ENCODE assay signal across 10 cellular contexts in the genomic region with DNA sequence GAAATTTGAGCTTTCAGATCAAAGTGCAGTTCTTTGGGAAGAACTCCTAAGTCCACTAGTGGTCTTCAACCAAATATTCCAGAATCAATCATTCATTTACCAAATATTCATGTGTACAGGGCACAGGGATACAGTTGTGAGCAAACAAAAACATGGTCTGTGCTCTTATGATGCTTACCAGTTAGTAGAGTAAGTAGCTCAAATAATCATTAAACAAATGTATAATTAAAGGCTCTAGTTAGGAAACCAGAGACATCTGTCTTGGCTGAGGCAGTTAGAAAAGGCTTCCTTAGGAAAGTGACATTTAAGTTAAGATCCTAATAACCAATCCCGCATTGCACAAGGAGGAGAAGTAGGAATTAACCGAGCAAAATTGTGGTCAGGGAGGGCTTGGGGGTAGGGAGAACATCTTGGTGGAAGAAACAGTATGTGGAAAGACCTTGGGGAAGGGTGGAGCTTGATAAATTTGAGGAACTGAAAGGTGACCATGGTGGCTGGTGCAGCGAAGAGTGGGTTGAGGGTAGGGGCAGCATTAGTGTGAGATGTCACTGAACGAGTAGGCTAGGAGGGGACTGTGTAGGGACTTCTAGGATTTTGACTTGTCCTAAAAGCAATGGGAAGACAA. TPM values are rescaled to one million over a fixed set of nuclear protein-coding genes. Genes with fewer than 3 reads are reported as not detected.
A peak's percentile ranks its signal among the peaks of the same experiment; 100 is the strongest.
DNase-seq lines count a peak whose midpoint lies in the region; ATAC-seq and TF ChIP-seq lines count a peak whose summit lies in the region.
"Had no signal": no experiment of that assay in that cellular context is flagged by ENCODE, and none has a peak within 500 bp of the region (broad histone marks: within the 10 kb centered on the region; RNA-seq: fewer than 3 reads in every experiment).

No MANE protein-coding gene starts in this region.

- in situ Hi-C loops in GM13977 (cut with MboI; ENCODE audit: low pct_unique_long_range_greater_than_20kb, low sequenced_read_pairs, unreplicated experiment), result no loop called here

- TF ChIP-seq CTCF in GM13977 (IDR thresholded peaks at IDR 0.05; ENCODE audit: extremely low read depth, insufficient read depth, missing control alignments) (no peak), HFFc6 (IDR thresholded peaks at IDR 0.05) (no peak)

- no peaks in the 10 kb centered on the region for H3K9me3 Mint-ChIP-seq in HFFc6
- H3K9me3 Mint-ChIP-seq: activated T-cell treated with anti-CD3 and anti-CD28 coated beads, Interleukin-2, amount 50 U/mL, for 72 hours; brain had no signal

- H3K27ac Mint-ChIP-seq in HFFc6, result no peak overlapping the region
- H3K27ac Mint-ChIP-seq: activated T-cell treated with anti-CD3 and anti-CD28 coated beads, Interleukin-2, amount 50 U/mL, for 72 hours had no signal

- ATAC-seq in GM21423 (IDR thresholded peaks at IDR 0.05; ENCODE audit: unreplicated experiment), result peak; percentile 92
- ATAC-seq in HG03159 (IDR thresholded peaks at IDR 0.05; ENCODE audit: unreplicated experiment), result peak; percentile 93
- ATAC-seq in Right ventricle myocardium inferior, result no peak
- ATAC-seq: activated T-cell treated with anti-CD3 and anti-CD28 coated beads, Interleukin-2, amount 50 U/mL, for 72 hours had no signal

- intact Hi-C loops in Right ventricle myocardium inferior (cut with DNase I), result no loop called here

- H3K4me3 Mint-ChIP-seq in HFFc6, result no peak overlapping the region
- H3K4me3 Mint-ChIP-seq: activated T-cell treated with anti-CD3 and anti-CD28 coated beads, Interleukin-2, amount 50 U/mL, for 72 hours; brain had no signal

- H3K27me3 Mint-ChIP-seq in HFFc6 (ENCODE audit: insufficient read depth), result no peaks in the 10 kb centered on the region

- H3K36me3 Mint-ChIP-seq in HFFc6 (ENCODE audit: low read depth), result peaks cover 30% of the 10 kb centered on the region

- DNase-seq in GM13977 (ENCODE audit: low spot score) (peak; percentile 28), SIG-M5 treated with dmso at 0.1 percent for 504 hours (lab: John Stamatoyannopoulos, UW; ENCODE audit: unreplicated experiment) (peak; percentile 98), HFFc6 (no peak), NCI-H2029 (lab: John Stamatoyannopoulos, UW) (no peak), Right ventricle myocardium inferior (ENCODE audit: missing footprints) (no peak), SW480 (ENCODE audit: low spot score) (no peak)
- DNase-seq: activated T-cell treated with anti-CD3 and anti-CD28 coated beads, Interleukin-2, amount 50 U/mL, for 72 hours had no signal

- H3K4me1 Mint-ChIP-seq in HFFc6 (ENCODE audit: low read depth), result 0 out of 2 replicates have a peak, but pooled peaks cover 5% of the 10 kb centered on the region
- H3K4me1 Mint-ChIP-seq: brain had no signal

RNA-seq across cellular contexts. Expression of a gene that starts 40.0 kb away (rescaled TPM):
- total RNA-seq in HFFc6 (2021; fragmentation: NEBNext Ultra II Directional; extraction: Animal tissue kit (Norgen Biotek cat#: 25700)), result 100 to 1,000 TPM; 178 to 263 (median 196) TPM
- total RNA-seq in Right ventricle myocardium inferior, result 459 TPM

Comparison
In these comparisons a context has a peak if more than half of its experiments do, and no peak if none do; other contexts are left out.
1. DNase-seq: peak in GM13977 (single experiment) and SIG-M5 treated with dmso at 0.1 percent for 504 hours (single experiment); none in HFFc6 (single experiment), NCI-H2029 (single experiment), Right ventricle myocardium inferior (single experiment) and SW480 (single experiment).